ENCODE assay signal across 14 cellular contexts in genomic region chr11:35088226-35088625, GRCh38. TPM values are rescaled to one million over a fixed set of nuclear protein-coding genes. Genes with fewer than 3 reads are reported as not detected.
DNase-seq lines count a peak whose midpoint lies in the region; FAIRE-seq and TF ChIP-seq lines count a peak whose summit lies in the region.
"Had no signal": no experiment of that assay in that cellular context is flagged by ENCODE, and none has a peak within 500 bp of the region (broad histone marks: within the 10 kb centered on the region; RNA-seq: fewer than 3 reads in every experiment).

No MANE protein-coding gene starts in this region.

- H3K36me3 ChIP-seq in CD8-positive, alpha-beta memory T cell (ENCODE audit: insufficient read depth, low read length): no peaks in the 10 kb centered on the region
- H3K36me3 ChIP-seq in Karpas-422 (ENCODE audit: insufficient read depth, low read length): no peaks in the 10 kb centered on the region
- no peaks in the 10 kb centered on the region for H3K36me3 ChIP-seq in bronchial epithelial cell (ENCODE audit: control insufficient read depth, insufficient read depth, low read length)
- H3K36me3 ChIP-seq in prostate gland: no peaks in the 10 kb centered on the region

- no peaks in the 10 kb centered on the region for H3K9me3 ChIP-seq in CD8-positive, alpha-beta memory T cell (ENCODE audit: low read length)
- H3K9me3 ChIP-seq in Karpas-422 (ENCODE audit: low read length) (no peaks in the 10 kb centered on the region), prostate gland (no peaks in the 10 kb centered on the region)

- peaks cover 49% of the 10 kb centered on the region for H3K4me1 ChIP-seq in CD8-positive, alpha-beta memory T cell (ENCODE audit: insufficient read depth, low read length)
- peaks cover 33% of the 10 kb centered on the region for H3K4me1 ChIP-seq in Karpas-422 (ENCODE audit: low read length)
- no peaks in the 10 kb centered on the region for H3K4me1 ChIP-seq in prostate gland (replicated peaks)

- H3K9ac ChIP-seq in Karpas-422 (ENCODE audit: low read length): no peak overlapping the region

- peaks cover 0 to 2% of the 10 kb centered on the region in 2 donors for H3K27me3 Mint-ChIP-seq in CD8-positive, alpha-beta memory T cell

- H3K27ac Mint-ChIP-seq in CD8-positive, alpha-beta memory T cell: peak overlapping the region in 5 of 8 donors; percentile 13 to 73 (median 54)
- H3K27ac Mint-ChIP-seq: progenitor cell of endocrine pancreas had no signal

- POLR2A ChIA-PET in CD8-positive, alpha-beta memory T cell (lab: Charles Lee): interaction anchor here (1.2 kb wide), 1 partner anchor 43 kb away, joined by 3 read pairs; no protein-coding TSS in a partner anchor

- DNase-seq in CD8-positive, alpha-beta memory T cell: no peak
- DNase-seq in Karpas-422: no peak
- peak; percentile 91 for DNase-seq in bronchial epithelial cell (ENCODE audit: low read depth)
- peak; percentile 49 for DNase-seq in prostate gland (ENCODE audit: low spot score)
- no peak for DNase-seq in HTR-8/SVneo (ENCODE audit: insufficient read length, low spot score)
- no peak for DNase-seq in NCI-H2227 (lab: John Stamatoyannopoulos, UW; ENCODE audit: unreplicated experiment)
- no peak for DNase-seq in NCI-H2171 (lab: John Stamatoyannopoulos, UW)
- DNase-seq in NCI-H187 (lab: John Stamatoyannopoulos, UW): no peak
- DNase-seq: activated CD8-positive, alpha-beta memory T cell treated with anti-CD3 and anti-CD28 coated beads for 24 hours; amygdala; NCI-H1694 had no signal

- no peak overlapping the region for H3K4me3 ChIP-seq in CD8-positive, alpha-beta memory T cell (ENCODE audit: low read length)
- H3K4me3 ChIP-seq in Karpas-422 (ENCODE audit: low read length) (no peak overlapping the region), bronchial epithelial cell (ENCODE audit: low read depth, low read length) (no peak overlapping the region), prostate gland (no peak overlapping the region)
- H3K4me3 ChIP-seq: hepatocyte, lung had no signal

- no peak overlapping the region for H3K27ac ChIP-seq in CD8-positive, alpha-beta memory T cell (ENCODE audit: low read depth, low read length)
- H3K27ac ChIP-seq in Karpas-422 (ENCODE audit: low read length) (no peak overlapping the region), prostate gland (peak overlapping the region in 1 of 2 donors; percentile 40)
- H3K27ac ChIP-seq: hepatocyte had no signal

- H3K4me3 Mint-ChIP-seq in CD8-positive, alpha-beta memory T cell: no peak overlapping the region

- H3K79me2 ChIP-seq in Karpas-422 (ENCODE audit: low read length): no peaks in the 10 kb centered on the region
- H3K79me2 ChIP-seq: hepatocyte had no signal

- TF ChIP-seq CTCF in bronchial epithelial cell (IDR thresholded peaks at IDR 0.05; ENCODE audit: insufficient read depth, low read length, severe bottlenecking) (no peak), prostate gland (IDR thresholded peaks at IDR 0.05) (no peak)

- 58% methylated on average over 2 of the region's 2 CpGs for WGBS in prostate gland

- H3K4me1 Mint-ChIP-seq in CD8-positive, alpha-beta memory T cell: peaks cover 29 to 65% (median 60%) of the 10 kb centered on the region in 3 donors

- intact Hi-C loops in prostate gland (cut with DNase I): no loop called here

- CTCF ChIA-PET in CD8-positive, alpha-beta memory T cell (lab: Charles Lee): interaction anchor here (1.1 kb wide), 1 partner anchor 10 kb away, joined by 3 read pairs; no protein-coding TSS in a partner anchor

- FAIRE-seq in bronchial epithelial cell (lab: Jason Lieb, UNC) (no peak), HTR-8/SVneo (lab: Jason Lieb, UNC) (no peak)

- H3K27me3 ChIP-seq in CD8-positive, alpha-beta memory T cell (ENCODE audit: insufficient read depth, low read length, poor library complexity, severe bottlenecking): no peaks in the 10 kb centered on the region
- no peaks in the 10 kb centered on the region for H3K27me3 ChIP-seq in Karpas-422 (ENCODE audit: low read length)
- no peaks in the 10 kb centered on the region for H3K27me3 ChIP-seq in bronchial epithelial cell (ENCODE audit: control insufficient read depth, insufficient read depth, low read length)
- H3K27me3 ChIP-seq in prostate gland (replicated peaks; ENCODE audit: insufficient read depth): no peaks in the 10 kb centered on the region
- H3K27me3 ChIP-seq: hepatocyte had no signal

- H3K36me3 Mint-ChIP-seq in CD8-positive, alpha-beta memory T cell: no peaks in the 10 kb centered on the region

- no peaks in the 10 kb centered on the region for H4K20me1 ChIP-seq in Karpas-422 (ENCODE audit: insufficient read depth, low read depth, low read length)

- H3K9me3 Mint-ChIP-seq in CD8-positive, alpha-beta memory T cell: no peaks in the 10 kb centered on the region

- no peak overlapping the region for H2AFZ ChIP-seq in Karpas-422 (ENCODE audit: low read length)
- H2AFZ ChIP-seq: hepatocyte had no signal

- H3K4me2 ChIP-seq in Karpas-422 (ENCODE audit: low read depth, low read length, poor library complexity, severe bottlenecking): peak overlapping the region; percentile 64
- H3K4me2 ChIP-seq: hepatocyte had no signal

- no peaks in the 10 kb centered on the region for H3K9me2 ChIP-seq in Karpas-422 (replicated peaks; ENCODE audit: insufficient read depth, low read length)

- no peak for TF ChIP-seq POLR2A in prostate gland (IDR thresholded peaks at IDR 0.05)

RNA-seq across cellular contexts. Expression of gene CD44, which starts 50.7 kb away (rescaled TPM):
- total RNA-seq in CD8-positive, alpha-beta memory T cell: 100 to 1,000 TPM; 510 to 534 TPM
- 338 TPM for polyA plus RNA-seq in CD8-positive, alpha-beta memory T cell
- 0.58 and 0.86 TPM in 2 replicates for total RNA-seq in Karpas-422 (2014; rRNA removed; shearing (Covaris generic); ENCODE audit: low replicate concordance)
- total RNA-seq in bronchial epithelial cell (254 and 319 TPM in 2 replicates), prostate gland (100 to 1,000 TPM; 166 to 203 TPM)

Comparison
In these comparisons a context has a peak if more than half of its experiments do, and no peak if none do; other contexts are left out.
1. DNase-seq: peak in bronchial epithelial cell (single experiment) and prostate gland (single experiment); none in CD8-positive, alpha-beta memory T cell (0 of 5), Karpas-422 (single experiment), HTR-8/SVneo (single experiment), NCI-H2227 (single experiment), NCI-H2171 (single experiment) and NCI-H187 (0 of 2).
2. RNA of gene CD44, which starts 50.7 kb away (total RNA-seq): 510 to 534 TPM in CD8-positive, alpha-beta memory T cell, 254 to 319 TPM in bronchial epithelial cell and 166 to 203 TPM in prostate gland; 0.58 to 0.86 TPM in Karpas-422; every median in the first group is over 10 times any median in the second.